Comparison of ENCODE assay signal across 2 cellular contexts in the genomic region with DNA sequence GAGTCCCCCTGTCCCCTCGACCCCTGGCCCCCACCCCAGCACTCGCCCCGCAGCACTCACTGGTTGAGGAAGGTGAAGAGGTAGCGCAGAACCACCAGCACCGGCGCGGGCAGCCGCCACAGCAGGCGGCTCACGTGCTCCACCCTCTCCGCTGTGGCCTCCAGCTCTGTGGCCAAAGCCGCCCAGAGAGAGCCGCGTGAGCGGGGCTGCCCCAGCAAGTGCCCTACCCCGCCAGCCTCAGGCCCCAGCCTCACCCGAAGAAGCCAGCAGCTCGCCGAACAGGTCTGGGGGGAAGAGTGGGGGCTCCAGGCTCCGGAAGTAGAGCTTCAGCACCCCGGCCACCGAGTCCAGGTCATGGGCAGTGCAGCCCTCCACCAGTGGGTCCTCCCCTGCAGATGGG.
TF ChIP-seq lines count a peak whose summit lies in the region.

No MANE protein-coding gene starts in this region.

TF ChIP-seq in Ishikawa, 13 proteins besides CTCF, POLR2A, EP300 and RAD21:
- TF ChIP-seq, protein P1, sequence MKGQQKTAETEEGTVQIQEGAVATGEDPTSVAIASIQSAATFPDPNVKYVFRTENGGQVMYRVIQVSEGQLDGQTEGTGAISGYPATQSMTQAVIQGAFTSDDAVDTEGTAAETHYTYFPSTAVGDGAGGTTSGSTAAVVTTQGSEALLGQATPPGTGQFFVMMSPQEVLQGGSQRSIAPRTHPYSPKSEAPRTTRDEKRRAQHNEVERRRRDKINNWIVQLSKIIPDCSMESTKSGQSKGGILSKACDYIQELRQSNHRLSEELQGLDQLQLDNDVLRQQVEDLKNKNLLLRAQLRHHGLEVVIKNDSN (IDR thresholded peaks at IDR 0.05), result peak; percentile 22; the same call in 1 of the 2 replicates
- TF ChIP-seq, protein P2, sequence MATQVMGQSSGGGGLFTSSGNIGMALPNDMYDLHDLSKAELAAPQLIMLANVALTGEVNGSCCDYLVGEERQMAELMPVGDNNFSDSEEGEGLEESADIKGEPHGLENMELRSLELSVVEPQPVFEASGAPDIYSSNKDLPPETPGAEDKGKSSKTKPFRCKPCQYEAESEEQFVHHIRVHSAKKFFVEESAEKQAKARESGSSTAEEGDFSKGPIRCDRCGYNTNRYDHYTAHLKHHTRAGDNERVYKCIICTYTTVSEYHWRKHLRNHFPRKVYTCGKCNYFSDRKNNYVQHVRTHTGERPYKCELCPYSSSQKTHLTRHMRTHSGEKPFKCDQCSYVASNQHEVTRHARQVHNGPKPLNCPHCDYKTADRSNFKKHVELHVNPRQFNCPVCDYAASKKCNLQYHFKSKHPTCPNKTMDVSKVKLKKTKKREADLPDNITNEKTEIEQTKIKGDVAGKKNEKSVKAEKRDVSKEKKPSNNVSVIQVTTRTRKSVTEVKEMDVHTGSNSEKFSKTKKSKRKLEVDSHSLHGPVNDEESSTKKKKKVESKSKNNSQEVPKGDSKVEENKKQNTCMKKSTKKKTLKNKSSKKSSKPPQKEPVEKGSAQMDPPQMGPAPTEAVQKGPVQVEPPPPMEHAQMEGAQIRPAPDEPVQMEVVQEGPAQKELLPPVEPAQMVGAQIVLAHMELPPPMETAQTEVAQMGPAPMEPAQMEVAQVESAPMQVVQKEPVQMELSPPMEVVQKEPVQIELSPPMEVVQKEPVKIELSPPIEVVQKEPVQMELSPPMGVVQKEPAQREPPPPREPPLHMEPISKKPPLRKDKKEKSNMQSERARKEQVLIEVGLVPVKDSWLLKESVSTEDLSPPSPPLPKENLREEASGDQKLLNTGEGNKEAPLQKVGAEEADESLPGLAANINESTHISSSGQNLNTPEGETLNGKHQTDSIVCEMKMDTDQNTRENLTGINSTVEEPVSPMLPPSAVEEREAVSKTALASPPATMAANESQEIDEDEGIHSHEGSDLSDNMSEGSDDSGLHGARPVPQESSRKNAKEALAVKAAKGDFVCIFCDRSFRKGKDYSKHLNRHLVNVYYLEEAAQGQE (IDR thresholded peaks at IDR 0.05; ENCODE audit: low read depth), result no peak

TF ChIP-seq in K562, 482 proteins besides CTCF, POLR2A, EP300 and RAD21:
- TF ChIP-seq ZNF124 (CRISPR knock-in tag; IDR thresholded peaks at IDR 0.05) (no peak), ZNF79 (CRISPR knock-in tag; IDR thresholded peaks at IDR 0.05; ENCODE audit: low read depth) (no peak), SLC30A9 (CRISPR knock-in tag; IDR thresholded peaks at IDR 0.05) (no peak), HNRNPL (IDR thresholded peaks at IDR 0.05; ENCODE audit: low read depth, low read length) (peak; percentile 5; the same call in 1 of the 2 replicates), EHMT2 (IDR thresholded peaks at IDR 0.05) (no peak)
- TF ChIP-seq, protein P1 (CRISPR knock-in tag; IDR thresholded peaks at IDR 0.05), result no peak
- TF ChIP-seq, protein P3, sequence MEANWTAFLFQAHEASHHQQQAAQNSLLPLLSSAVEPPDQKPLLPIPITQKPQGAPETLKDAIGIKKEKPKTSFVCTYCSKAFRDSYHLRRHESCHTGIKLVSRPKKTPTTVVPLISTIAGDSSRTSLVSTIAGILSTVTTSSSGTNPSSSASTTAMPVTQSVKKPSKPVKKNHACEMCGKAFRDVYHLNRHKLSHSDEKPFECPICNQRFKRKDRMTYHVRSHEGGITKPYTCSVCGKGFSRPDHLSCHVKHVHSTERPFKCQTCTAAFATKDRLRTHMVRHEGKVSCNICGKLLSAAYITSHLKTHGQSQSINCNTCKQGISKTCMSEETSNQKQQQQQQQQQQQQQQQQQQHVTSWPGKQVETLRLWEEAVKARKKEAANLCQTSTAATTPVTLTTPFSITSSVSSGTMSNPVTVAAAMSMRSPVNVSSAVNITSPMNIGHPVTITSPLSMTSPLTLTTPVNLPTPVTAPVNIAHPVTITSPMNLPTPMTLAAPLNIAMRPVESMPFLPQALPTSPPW (CRISPR knock-in tag; IDR thresholded peaks at IDR 0.05), result no peak
